25 cellular contexts compared by ENCODE assay signal in the genomic region with DNA sequence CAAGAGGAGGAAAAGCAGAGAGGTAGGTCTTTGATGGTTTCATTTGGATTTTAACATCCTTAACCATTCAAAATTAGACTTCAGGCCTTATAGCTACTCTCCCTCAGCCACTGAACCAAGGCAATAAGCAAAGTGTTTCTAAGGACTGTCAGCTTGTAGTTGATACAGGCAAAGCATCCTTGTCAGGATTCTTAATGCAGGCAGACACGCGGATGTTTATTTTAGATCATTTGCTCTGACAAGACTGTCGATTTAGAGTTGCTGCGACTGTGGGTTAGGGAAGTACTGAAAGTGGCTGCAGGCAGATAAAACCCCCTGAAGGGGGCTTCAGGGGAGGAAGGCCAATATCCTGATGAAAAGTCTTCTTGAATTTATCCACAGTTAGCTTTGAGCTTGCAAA. TPM values are rescaled to one million over a fixed set of nuclear protein-coding genes. Genes with fewer than 3 reads are reported as not detected.
"Had no signal": no experiment of that assay in that cellular context is flagged by ENCODE, and none has a peak within 500 bp of the region (broad histone marks: within the 10 kb centered on the region; RNA-seq: fewer than 3 reads in every experiment).

No MANE protein-coding gene starts in this region.

- H3K9me3 Mint-ChIP-seq: activated CD4-positive, alpha-beta memory T cell treated with anti-CD3 and anti-CD28 coated beads, Interleukin-2, amount 10 ng/mL, durations not matched to agents 7 days and 5 days; activated naive CD4-positive, alpha-beta T cell treated with anti-CD3 and anti-CD28 coated beads, Interleukin-2, amount 10 ng/mL, durations not matched to agents 7 days and 5 days; activated naive CD8-positive, alpha-beta T cell treated with anti-CD3 and anti-CD28 coated beads for 36 hours; activated T-helper 2 cell treated with anti-CD3 and anti-CD28 coated beads, Interferon-gamma antibody, Interleukin-2, Interleukin-4, amounts not matched to agents 10 μg/mL and 5 μg/mL and 100 μg/mL, durations not matched to agents 14 hours and 24 hours and 36 hours had no signal

- ATAC-seq: activated CD4-positive, alpha-beta T cell treated with anti-CD3 and anti-CD28 coated beads for 36 hours; activated T-cell treated with anti-CD3 and anti-CD28 coated beads, Interleukin-2, amount 50 U/mL, for 72 hours had no signal

- H3K36me3 ChIP-seq: brain microvascular endothelial cell, cardiac muscle cell, SJSA1, WERI-Rb-1 had no signal

- H3K27me3 Mint-ChIP-seq: activated CD4-positive, alpha-beta memory T cell treated with anti-CD3 and anti-CD28 coated beads, Interleukin-2, amount 10 ng/mL, durations not matched to agents 7 days and 5 days; activated naive CD4-positive, alpha-beta T cell treated with anti-CD3 and anti-CD28 coated beads, Interleukin-2, amount 10 ng/mL, durations not matched to agents 7 days and 5 days had no signal

- H3K4me3 Mint-ChIP-seq: activated CD4-positive, alpha-beta memory T cell treated with anti-CD3 and anti-CD28 coated beads, Interleukin-2, amount 10 ng/mL, durations not matched to agents 7 days and 5 days; activated CD4-positive, alpha-beta T cell treated with anti-CD3 and anti-CD28 coated beads for 36 hours; activated naive CD4-positive, alpha-beta T cell treated with anti-CD3 and anti-CD28 coated beads, Interleukin-2, amount 10 ng/mL, durations not matched to agents 7 days and 5 days; activated naive CD8-positive, alpha-beta T cell treated with anti-CD3 and anti-CD28 coated beads for 36 hours; activated T-cell treated with anti-CD3 and anti-CD28 coated beads, Interleukin-2, amount 50 U/mL, for 72 hours had no signal

- H3K27ac Mint-ChIP-seq: activated CD4-positive, alpha-beta memory T cell treated with anti-CD3 and anti-CD28 coated beads, Interleukin-2, amount 10 ng/mL, durations not matched to agents 7 days and 5 days; activated CD4-positive, alpha-beta T cell treated with anti-CD3 and anti-CD28 coated beads for 36 hours; activated naive CD4-positive, alpha-beta T cell treated with anti-CD3 and anti-CD28 coated beads, Interleukin-2, amount 10 ng/mL, durations not matched to agents 7 days and 5 days; activated naive CD8-positive, alpha-beta T cell treated with anti-CD3 and anti-CD28 coated beads for 36 hours; activated T-cell treated with anti-CD3 and anti-CD28 coated beads, Interleukin-2, amount 50 U/mL, for 72 hours; activated T-helper 2 cell treated with anti-CD3 and anti-CD28 coated beads, Interferon-gamma antibody, Interleukin-2, Interleukin-4, amounts not matched to agents 10 μg/mL and 5 μg/mL and 100 μg/mL, durations not matched to agents 14 hours and 24 hours and 36 hours had no signal

- DNase-seq: activated CD4-positive, alpha-beta memory T cell treated with anti-CD3 and anti-CD28 coated beads, Interleukin-2, amount 10 ng/mL, durations not matched to agents 7 days and 5 days; activated CD4-positive, alpha-beta T cell treated with anti-CD3 and anti-CD28 coated beads for 36 hours; activated CD4-positive, alpha-beta T cell treated with anti-CD3 and anti-CD28 coated beads, Interleukin-2, amount 50 U/mL, for 1 hour; activated gamma-delta T cell treated with Interleukin-2 at 50 U/mL for 16 hours; activated naive CD4-positive, alpha-beta T cell treated with anti-CD3 and anti-CD28 coated beads, Interleukin-2, amount 10 ng/mL, durations not matched to agents 7 days and 5 days; activated naive CD8-positive, alpha-beta T cell treated with anti-CD3 and anti-CD28 coated beads for 36 hours; activated T-cell treated with anti-CD3 and anti-CD28 coated beads for 4 hours; activated T-cell treated with anti-CD3 and anti-CD28 coated beads, Interleukin-2, amount 50 U/mL, for 72 hours; brain microvascular endothelial cell; KG1; NCI-H1048; NCI-H1694; NCI-H2029; NCI-H2107; NCI-H510A treated with DMSO at 0.1 percent for 48 hours; SHP77; T-helper 1 cell; WERI-Rb-1 had no signal

- H3K27me3 ChIP-seq: brain microvascular endothelial cell, cardiac muscle cell had no signal

- H3K4me3 ChIP-seq: cardiac muscle cell, SJSA1 had no signal

- H3K36me3 Mint-ChIP-seq: activated naive CD4-positive, alpha-beta T cell treated with anti-CD3 and anti-CD28 coated beads, Interleukin-2, amount 10 ng/mL, durations not matched to agents 7 days and 5 days; activated naive CD8-positive, alpha-beta T cell treated with anti-CD3 and anti-CD28 coated beads for 36 hours had no signal

- H3K4me1 ChIP-seq: SJSA1 had no signal

- FAIRE-seq: RCC 7860 had no signal

- H3K27ac ChIP-seq: brain microvascular endothelial cell, cardiac muscle cell, SJSA1, WERI-Rb-1 had no signal

- H3K9me3 ChIP-seq: SJSA1 had no signal

- H3K4me1 Mint-ChIP-seq: activated CD4-positive, alpha-beta memory T cell treated with anti-CD3 and anti-CD28 coated beads, Interleukin-2, amount 10 ng/mL, durations not matched to agents 7 days and 5 days; activated CD4-positive, alpha-beta T cell treated with anti-CD3 and anti-CD28 coated beads for 36 hours; activated naive CD4-positive, alpha-beta T cell treated with anti-CD3 and anti-CD28 coated beads, Interleukin-2, amount 10 ng/mL, durations not matched to agents 7 days and 5 days; activated naive CD8-positive, alpha-beta T cell treated with anti-CD3 and anti-CD28 coated beads for 36 hours had no signal

RNA-seq across cellular contexts. Expression of gene CDH20, which starts 46.6 kb away (rescaled TPM):
- total RNA-seq: activated CD4-positive, alpha-beta memory T cell treated with anti-CD3 and anti-CD28 coated beads, Interleukin-2, amount 10 ng/mL, durations not matched to agents 7 days and 5 days; activated T-helper 2 cell treated with anti-CD3 and anti-CD28 coated beads, Interferon-gamma antibody, Interleukin-2, Interleukin-4, amounts not matched to agents 10 μg/mL and 5 μg/mL and 100 μg/mL, durations not matched to agents 14 hours and 24 hours and 36 hours; cardiac muscle cell; LHCN-M2; M059J; SJSA1; T-helper 2 cell treated with Interferon-gamma antibody and Interleukin-4, amounts not matched to agents 100 ng/mL and 5 ng/mL, for 36 hours had no signal
- polyA plus RNA-seq: cardiac muscle cell had no signal
